8 cellular contexts compared by ENCODE assay signal in genomic region chr1:113389953-113390834, GRCh38. TPM values are rescaled to one million over a fixed set of nuclear protein-coding genes. Genes with fewer than 3 reads are reported as not detected.
DNase-seq lines count a peak whose midpoint lies in the region; ATAC-seq and TF ChIP-seq lines count a peak whose summit lies in the region.

Gene MAGI3, plus strand, starts transcription at chr1:113390515. Its CDS starts 519 bp downstream, at chr1:113391034.

- no peak for TF ChIP-seq EP300 in neural cell (conservative IDR thresholded peaks at IDR 0.05; ENCODE audit: poor library complexity, severe bottlenecking)

- peak within 1 kb of the TSS; percentile 83 for H3K4me2 ChIP-seq in neural cell (ENCODE audit: low read length)

- TF ChIP-seq RAD21 in neural cell (conservative IDR thresholded peaks at IDR 0.05), result no peak

- ATAC-seq in stimulated activated naive CD8-positive, alpha-beta T cell treated with anti-CD3 and anti-CD28 coated beads, Interleukin-15, amount 100 ng/mL, for 72 hours, result peak; percentile 95

- peaks cover 32% of the 10 kb centered on the region for H3K4me1 Mint-ChIP-seq in stimulated activated naive CD8-positive, alpha-beta T cell treated with anti-CD3 and anti-CD28 coated beads, Interleukin-15, amount 100 ng/mL, for 72 hours

- peak within 1 kb of the TSS; percentile 16 to 71 for H3K27ac Mint-ChIP-seq in stimulated activated naive CD8-positive, alpha-beta T cell treated with anti-CD3 and anti-CD28 coated beads, Interleukin-15, amount 100 ng/mL, for 72 hours

- H3F3A ChIP-seq in neural cell (ENCODE audit: insufficient read depth, low read length, poor library complexity, severe bottlenecking), result no peaks in the 10 kb centered on the region

- peak within 1 kb of the TSS; percentile 84 for H3K9ac ChIP-seq in neural cell (ENCODE audit: low read length)

- peaks cover 0 to 6% of the 10 kb centered on the region in 2 donors for H3K9me3 Mint-ChIP-seq in stimulated activated naive CD8-positive, alpha-beta T cell treated with anti-CD3 and anti-CD28 coated beads, Interleukin-15, amount 100 ng/mL, for 72 hours

- peaks cover 38% of the 10 kb centered on the region for H3K79me2 ChIP-seq in neural cell (replicated peaks; ENCODE audit: insufficient read depth, low read length)

- H3K4me3 Mint-ChIP-seq in stimulated activated naive CD8-positive, alpha-beta T cell treated with anti-CD3 and anti-CD28 coated beads, Interleukin-15, amount 100 ng/mL, for 72 hours, result peak within 1 kb of the TSS; percentile 79 to 87

- peaks cover 4% of the 10 kb centered on the region for H4K20me1 ChIP-seq in neural cell (ENCODE audit: insufficient read depth)

- peaks cover 5% of the 10 kb centered on the region for H3K27me3 ChIP-seq in H7 (ENCODE audit: control insufficient read depth, insufficient read depth, low read length)
- H3K27me3 ChIP-seq in neural cell (ENCODE audit: insufficient read depth, low read depth, low read length), result no peaks in the 10 kb centered on the region

- peak within 1 kb of the TSS; percentile 75 for H3K27ac ChIP-seq in neural cell (ENCODE audit: low read length)

- DNase-seq in EH (ENCODE audit: low read depth) (peak; percentile 98), H7 (peak; percentile 95), M059J (ENCODE audit: low read depth) (peak; percentile 98), SHP77 treated with DMSO at 0.1 percent for 48 hours (lab: John Stamatoyannopoulos, UW) (peak; percentile 86), activated gamma-delta T cell treated with Interleukin-2 at 50 U/mL for 16 hours (peak; percentile 84), fibroblast of villous mesenchyme (ENCODE audit: low read depth) (peak; percentile 98)
- peak; percentile 92 to 94 for DNase-seq in stimulated activated naive CD8-positive, alpha-beta T cell treated with anti-CD3 and anti-CD28 coated beads, Interleukin-15, amount 100 ng/mL, for 72 hours

- H3K9me3 ChIP-seq in neural cell (ENCODE audit: low read length), result no peaks in the 10 kb centered on the region

- TF ChIP-seq CTCF in fibroblast of villous mesenchyme (IDR thresholded peaks at IDR 0.05; ENCODE audit: insufficient read depth, low read depth, low read length) (no peak), neural cell (IDR thresholded peaks at IDR 0.05; ENCODE audit: poor library complexity, severe bottlenecking) (no peak)

- no peaks in the 10 kb centered on the region for H3K9me2 ChIP-seq in neural cell (ENCODE audit: insufficient read depth, low read length)

- peaks cover 17% of the 10 kb centered on the region for H3K27me3 Mint-ChIP-seq in stimulated activated naive CD8-positive, alpha-beta T cell treated with anti-CD3 and anti-CD28 coated beads, Interleukin-15, amount 100 ng/mL, for 72 hours

- H3K4me3 ChIP-seq in H7 (ENCODE audit: insufficient read depth, low read depth, low read length), result peak within 1 kb of the TSS; percentile 96
- H3K4me3 ChIP-seq in fibroblast of villous mesenchyme (ENCODE audit: low read depth, low read length), result peak within 1 kb of the TSS; percentile 88
- H3K4me3 ChIP-seq in neural cell (ENCODE audit: low read length), result peak within 1 kb of the TSS; percentile 86

- H2AFZ ChIP-seq in neural cell (ENCODE audit: low read depth, low read length), result peak within 1 kb of the TSS; percentile 79

- H3K36me3 ChIP-seq in H7 (replicated peaks; ENCODE audit: control insufficient read depth, insufficient read depth, low read length) (no peaks in the 10 kb centered on the region), neural cell (ENCODE audit: insufficient read depth, low read length) (no peaks in the 10 kb centered on the region)

TF ChIP-seq in neural cell, 6 proteins besides CTCF, POLR2A, EP300 and RAD21:
- TF ChIP-seq POLR2AphosphoS5 (IDR thresholded peaks at IDR 0.05) (peak; percentile 88), EZH2 (IDR thresholded peaks at IDR 0.05; ENCODE audit: borderline replicate concordance, insufficient read depth, low read length, poor library complexity, severe bottlenecking) (no peak), MXI1 (conservative IDR thresholded peaks at IDR 0.05; ENCODE audit: poor library complexity, severe bottlenecking) (peak; percentile 54), REST (IDR thresholded peaks at IDR 0.05; ENCODE audit: borderline replicate concordance) (peak; percentile 69), TAF1 (IDR thresholded peaks at IDR 0.05; ENCODE audit: low read depth) (peak; percentile 74), SMC3 (conservative IDR thresholded peaks at IDR 0.05; ENCODE audit: poor library complexity) (no peak)
TF ChIP-seq in neural cell: peak in this region for 4.

RNA-seq across cellular contexts. Expression of gene MAGI3, which starts in this region (rescaled TPM):
- 12.8 and 15.2 TPM in 2 replicates for total RNA-seq in H7 (2014; rRNA removed; shearing (Covaris generic))
- 7.6 and 12.7 TPM in 2 replicates for total RNA-seq in M059J (2014; rRNA removed; shearing (Covaris generic))
- 7.3 and 8.7 TPM in 2 replicates for total RNA-seq in fibroblast of villous mesenchyme
- 10.7 and 10.8 TPM in 2 replicates for polyA plus RNA-seq in neural cell
- polyA minus RNA-seq in neural cell, result 39.4 and 49.2 TPM in 2 replicates

Comparison
In these comparisons a context has a peak if more than half of its experiments do, and no peak if none do; other contexts are left out.
1. Peak in every context shown above with its lines: DNase-seq, ATAC-seq, H3K4me3 ChIP-seq and H3K27ac ChIP-seq.